8 cellular contexts compared by ENCODE assay signal in genomic region chr18:79988079-79988924, GRCh38. TPM values are rescaled to one million over a fixed set of nuclear protein-coding genes. Genes with fewer than 3 reads are reported as not detected.
DNase-seq lines count a peak whose midpoint lies in the region; ATAC-seq and TF ChIP-seq lines count a peak whose summit lies in the region.

Gene TXNL4A (minus strand): TSS chr18:79988563. CDS start chr18:79988392, 171 bp downstream.

- TF ChIP-seq CTCF in AG10803 (conservative IDR thresholded peaks at IDR 0.05; ENCODE audit: low read length) (peak; percentile 36), kidney epithelial cell (IDR thresholded peaks at IDR 0.05; ENCODE audit: insufficient read depth, low read length, poor library complexity, severe bottlenecking) (peak; percentile 27)

- H3K36me3 ChIP-seq in kidney epithelial cell (ENCODE audit: control insufficient read depth, insufficient read depth, low read length) = no peaks in the 10 kb centered on the region

- DNase-seq in AG10803 (ENCODE audit: low read depth) (peak; percentile 86), NCI-H446 (lab: John Stamatoyannopoulos, UW) (peak; percentile 32 to 93), cerebellar cortex (ENCODE audit: low spot score) (peak; percentile 83), kidney epithelial cell (ENCODE audit: low read depth) (no peak)
- DNase-seq in activated CD4-positive, CD25-positive, alpha-beta regulatory T cell treated with anti-CD3 and anti-CD28 coated beads, Interleukin-2, amount 50 U/mL, for 72 hours = peak; percentile 86
- DNase-seq in stimulated activated CD4-positive, alpha-beta T cell treated with anti-CD3 and anti-CD28 coated beads, Interleukin-15, amount 100 ng/mL, for 48 hours (ENCODE audit: low read depth in 2 of 2) = peak; percentile 75 to 77

- no peaks in the 10 kb centered on the region for H3K27me3 ChIP-seq in kidney epithelial cell (ENCODE audit: control insufficient read depth, insufficient read depth, low read length)

- H3K4me3 ChIP-seq in AG10803 (ENCODE audit: low read length) (peak within 1 kb of the TSS; percentile 98), kidney epithelial cell (ENCODE audit: low read depth, low read length) (peak within 1 kb of the TSS; percentile 82)

- peak; percentile 96 for ATAC-seq in GM18907 (IDR thresholded peaks at IDR 0.05; ENCODE audit: unreplicated experiment)
- ATAC-seq in HG03139 (IDR thresholded peaks at IDR 0.05; ENCODE audit: unreplicated experiment) = peak; percentile 96

RNA-seq across cellular contexts. Expression of gene TXNL4A, which starts in this region (rescaled TPM):
- 75.4 and 79.6 TPM in 2 replicates for total RNA-seq in kidney epithelial cell
